ENCODE assay signal across 16 cellular contexts in genomic region chr1:59132353-59132752, GRCh38.
DNase-seq lines count a peak whose midpoint lies in the region; ATAC-seq and TF ChIP-seq lines count a peak whose summit lies in the region.
"Had no signal": no experiment of that assay in that cellular context is flagged by ENCODE, and none has a peak within 500 bp of the region (broad histone marks: within the 10 kb centered on the region; RNA-seq: fewer than 3 reads in every experiment).

No MANE protein-coding gene starts in this region.

- no peaks in the 10 kb centered on the region for H3K36me3 ChIP-seq in BLaER1
- H3K36me3 ChIP-seq in hepatocyte (replicated peaks; ENCODE audit: insufficient read depth, low read depth): no peaks in the 10 kb centered on the region
- H3K36me3 ChIP-seq in neural progenitor cell: no peaks in the 10 kb centered on the region

- no peak for TF ChIP-seq CTCF in VCaP (conservative IDR thresholded peaks at IDR 0.05)
- no peak for TF ChIP-seq CTCF in hepatocyte (IDR thresholded peaks at IDR 0.05; ENCODE audit: poor library complexity)
- no peak for TF ChIP-seq CTCF in neural progenitor cell (IDR thresholded peaks at IDR 0.05)
- no peak for TF ChIP-seq CTCF in MCF 10A (IDR thresholded peaks at IDR 0.05; ENCODE audit: unreplicated experiment)

- H3K4me1 ChIP-seq in BLaER1 (peaks cover 25% of the 10 kb centered on the region), hepatocyte (ENCODE audit: insufficient read depth) (peaks cover 17% of the 10 kb centered on the region), neural progenitor cell (peaks cover 11% of the 10 kb centered on the region)

- POLR2A ChIA-PET in MCF 10A (lab: Yijun Ruan, JAX): interaction anchor here (0.6 to 0.7 kb wide), 2 partner anchors 154 to 351 kb away, joined by 3 read pairs; no protein-coding TSS in a partner anchor

- no TSS peak for BruUV-seq in MCF 10A (replicated peaks; lab: Mats Ljungman, UMichigan)

- H3F3A ChIP-seq in neural progenitor cell (ENCODE audit: low read depth): no peaks in the 10 kb centered on the region

- no peaks in the 10 kb centered on the region for H3K27me3 ChIP-seq in BLaER1
- H3K27me3 ChIP-seq in hepatocyte: no peaks in the 10 kb centered on the region
- H3K27me3 ChIP-seq in neural progenitor cell: no peaks in the 10 kb centered on the region

- H2AFZ ChIP-seq in hepatocyte (peak overlapping the region; percentile 11), neural progenitor cell (replicated peaks) (peak overlapping the region; percentile 14)

- H3K9me3 ChIP-seq in BLaER1 (no peaks in the 10 kb centered on the region), hepatocyte (ENCODE audit: low read depth) (no peaks in the 10 kb centered on the region), neural progenitor cell (ENCODE audit: low read depth) (no peaks in the 10 kb centered on the region)

- H4K20me1 ChIP-seq in BLaER1 (no peaks in the 10 kb centered on the region), hepatocyte (ENCODE audit: insufficient read depth, poor library complexity, severe bottlenecking) (no peaks in the 10 kb centered on the region), neural progenitor cell (ENCODE audit: low read depth) (no peaks in the 10 kb centered on the region)

- H3K27ac Mint-ChIP-seq in neural progenitor cell: peak overlapping the region; percentile 16
- H3K27ac Mint-ChIP-seq in MCF 10A (ENCODE audit: low read depth, unreplicated experiment): no peak overlapping the region

- no peak overlapping the region for H3K27ac ChIP-seq in BLaER1
- H3K27ac ChIP-seq in VCaP: peak overlapping the region; percentile 7
- peak overlapping the region; percentile 17 for H3K27ac ChIP-seq in hepatocyte
- no peak overlapping the region for H3K27ac ChIP-seq in neural progenitor cell
- H3K27ac ChIP-seq: RWPE1 had no signal

- H3K4me2 ChIP-seq in BLaER1 (peak overlapping the region; percentile 27), hepatocyte (peak overlapping the region; percentile 55), neural progenitor cell (no peak overlapping the region)

- intact Hi-C loops in MCF 10A (cut with micrococcal nuclease): no loop called here

- no peak overlapping the region for H3K4me3 ChIP-seq in BLaER1
- no peak overlapping the region for H3K4me3 ChIP-seq in hepatocyte
- H3K4me3 ChIP-seq in neural progenitor cell: no peak overlapping the region

- H3K4me1 Mint-ChIP-seq in neural progenitor cell (peaks cover 30% of the 10 kb centered on the region), MCF 10A (ENCODE audit: insufficient read depth, unreplicated experiment) (peaks cover 21% of the 10 kb centered on the region)

- no peaks in the 10 kb centered on the region for H3K9me2 ChIP-seq in hepatocyte (replicated peaks; ENCODE audit: insufficient read depth)

- H3K9ac ChIP-seq in BLaER1 (no peak overlapping the region), neural progenitor cell (no peak overlapping the region)

- ATAC-seq in GM18519 (IDR thresholded peaks at IDR 0.05; ENCODE audit: low FRiP score, unreplicated experiment): no peak

- DNase-seq in hepatocyte (ENCODE audit: low spot score) (no peak), neural progenitor cell (ENCODE audit: low spot score) (no peak), iPS-NIHi7 (ENCODE audit: extremely low spot score) (no peak), MCF 10A (ENCODE audit: unreplicated experiment) (no peak)
- no peak for DNase-seq in activated CD4-positive, alpha-beta T cell treated with anti-CD3 and anti-CD28 coated beads, Interleukin-2, amount 50 U/mL, for 4 hours
- DNase-seq: C1 segment of cervical spinal cord, GDM1, GOT3, KG1, NCI-H1436, NCI-H2029 treated with DMSO at 0.1 percent for 48 hours, NCI-H774 had no signal

- WGBS in hepatocyte (ENCODE audit: low lambda C conversion rate, missing lambda C conversion rate): 54% methylated on average over 3 of the region's 3 CpGs

- peaks cover 2% of the 10 kb centered on the region for H3K9me3 Mint-ChIP-seq in neural progenitor cell
- no peaks in the 10 kb centered on the region for H3K9me3 Mint-ChIP-seq in MCF 10A (ENCODE audit: unreplicated experiment)

- H3K27me3 Mint-ChIP-seq in neural progenitor cell (ENCODE audit: insufficient read depth, low read depth) (peaks cover 7% of the 10 kb centered on the region), MCF 10A (ENCODE audit: insufficient read depth, unreplicated experiment) (no peaks in the 10 kb centered on the region)

- H3K36me3 Mint-ChIP-seq in neural progenitor cell (no peaks in the 10 kb centered on the region), MCF 10A (ENCODE audit: insufficient read depth, unreplicated experiment) (peaks cover 6% of the 10 kb centered on the region)

- CTCF ChIA-PET in MCF 10A (lab: Yijun Ruan, JAX): no interaction called here

- H3K4me3 Mint-ChIP-seq in neural progenitor cell: no peak overlapping the region
- no peak overlapping the region for H3K4me3 Mint-ChIP-seq in MCF 10A (ENCODE audit: unreplicated experiment)

- H3K79me2 ChIP-seq in hepatocyte: no peaks in the 10 kb centered on the region
- H3K79me2 ChIP-seq in neural progenitor cell (ENCODE audit: low read depth): no peaks in the 10 kb centered on the region

Comparison
In these comparisons a context has a peak if more than half of its experiments do, and no peak if none do; other contexts are left out.
1. H3K27ac ChIP-seq: peak in VCaP (single experiment) and hepatocyte (single experiment); none in BLaER1 (single experiment) and neural progenitor cell (single experiment).